Comparison of ENCODE assay signal across 8 cellular contexts in genomic region chrX:123731258-123731986, GRCh38. TPM values are rescaled to one million over a fixed set of nuclear protein-coding genes. Genes with fewer than 3 reads are reported as not detected.
DNase-seq lines count a peak whose midpoint lies in the region; ATAC-seq and TF ChIP-seq lines count a peak whose summit lies in the region.

No MANE protein-coding gene starts in this region.

- TF ChIP-seq CTCF in BJ (IDR thresholded peaks at IDR 0.05; ENCODE audit: insufficient read depth, low read depth, low read length): no peak
- no peak for TF ChIP-seq CTCF in activated CD8-positive, alpha-beta T cell treated with anti-CD3 and anti-CD28 coated beads for 36 hours (IDR thresholded peaks at IDR 0.05)
- no peak for TF ChIP-seq CTCF in glutamatergic neuron (IDR thresholded peaks at IDR 0.05; ENCODE audit: partially characterized antibody, unreplicated experiment)
- TF ChIP-seq CTCF in gastrocnemius medialis (IDR thresholded peaks at IDR 0.05 in 4 of 5, conservative IDR thresholded peaks at IDR 0.05 in 1 of 5): no peak

- H3K36me3 Mint-ChIP-seq in activated CD8-positive, alpha-beta T cell treated with anti-CD3 and anti-CD28 coated beads for 36 hours (ENCODE audit: low read depth): peaks cover 9% of the 10 kb centered on the region
- no peaks in the 10 kb centered on the region for H3K36me3 Mint-ChIP-seq in glutamatergic neuron (ENCODE audit: unreplicated experiment)

- no peaks in the 10 kb centered on the region for H3K9me3 ChIP-seq in gastrocnemius medialis

- peak overlapping the region; percentile 95 for H3K27ac Mint-ChIP-seq in activated CD8-positive, alpha-beta T cell treated with anti-CD3 and anti-CD28 coated beads for 36 hours
- peak overlapping the region; percentile 93 for H3K27ac Mint-ChIP-seq in glutamatergic neuron (ENCODE audit: unreplicated experiment)

- peaks cover 21% of the 10 kb centered on the region for H3K4me1 Mint-ChIP-seq in activated CD8-positive, alpha-beta T cell treated with anti-CD3 and anti-CD28 coated beads for 36 hours (ENCODE audit: low read depth)
- no peaks in the 10 kb centered on the region for H3K4me1 Mint-ChIP-seq in glutamatergic neuron (ENCODE audit: low read depth, unreplicated experiment)

- TF ChIP-seq POLR2A in gastrocnemius medialis (IDR thresholded peaks at IDR 0.05): no peak

- H3K4me3 Mint-ChIP-seq in activated CD8-positive, alpha-beta T cell treated with anti-CD3 and anti-CD28 coated beads for 36 hours: peak overlapping the region; percentile 92
- peak overlapping the region; percentile 97 for H3K4me3 Mint-ChIP-seq in glutamatergic neuron (ENCODE audit: unreplicated experiment)

- H3K27me3 Mint-ChIP-seq in activated CD8-positive, alpha-beta T cell treated with anti-CD3 and anti-CD28 coated beads for 36 hours: no peaks in the 10 kb centered on the region
- peaks cover 5% of the 10 kb centered on the region for H3K27me3 Mint-ChIP-seq in glutamatergic neuron (ENCODE audit: unreplicated experiment)

- peak overlapping the region; percentile 83 to 92 (median 87) for H3K27ac ChIP-seq in gastrocnemius medialis

- in situ Hi-C loops in gastrocnemius medialis (cut with MboI; ENCODE audit: low sequenced_read_pairs in 4 of 4): no loop called here

- no peaks in the 10 kb centered on the region for H3K36me3 ChIP-seq in BJ (ENCODE audit: control insufficient read depth, insufficient read depth, low read length)
- no peaks in the 10 kb centered on the region for H3K36me3 ChIP-seq in gastrocnemius medialis

- H3K27me3 ChIP-seq in BJ (ENCODE audit: control insufficient read depth, insufficient read depth, low read length) (no peaks in the 10 kb centered on the region), gastrocnemius medialis (no peaks in the 10 kb centered on the region)

- no peaks in the 10 kb centered on the region for H3K9me3 Mint-ChIP-seq in activated CD8-positive, alpha-beta T cell treated with anti-CD3 and anti-CD28 coated beads for 36 hours
- peaks cover 2% of the 10 kb centered on the region for H3K9me3 Mint-ChIP-seq in glutamatergic neuron (ENCODE audit: unreplicated experiment)

- POLR2A ChIA-PET in BJ (lab: Charles Lee): no interaction called here
- POLR2A ChIA-PET in activated CD8-positive, alpha-beta T cell treated with anti-CD3 and anti-CD28 coated beads for 36 hours (lab: Charles Lee): no interaction called here

- H3K4me3 ChIP-seq in BJ (ENCODE audit: low read depth, low read length): peak overlapping the region; percentile 74
- H3K4me3 ChIP-seq in gastrocnemius medialis: peak overlapping the region; percentile 70 to 85 (median 80)

- intact Hi-C loops in activated CD8-positive, alpha-beta T cell treated with anti-CD3 and anti-CD28 coated beads for 36 hours (cut with micrococcal nuclease): no loop called here
- intact Hi-C loops in gastrocnemius medialis (cut with DNase I; ENCODE audit: low total_unique reads): no loop called here

- peaks cover 6 to 15% of the 10 kb centered on the region in 2 donors for H3K4me1 ChIP-seq in gastrocnemius medialis

- peak; percentile 25 for ATAC-seq in activated CD8-positive, alpha-beta T cell treated with anti-CD3 and anti-CD28 coated beads for 36 hours
- ATAC-seq in gastrocnemius medialis (no peak), HG03135 (IDR thresholded peaks at IDR 0.05; ENCODE audit: unreplicated experiment) (no peak), left lobe of liver (no peak)

- CTCF ChIA-PET in BJ (lab: Yijun Ruan, JAX): interaction anchor here (1.2 kb wide), 1 partner anchor 39 kb away, joined by 3 read pairs; no protein-coding TSS in a partner anchor
- CTCF ChIA-PET in activated CD8-positive, alpha-beta T cell treated with anti-CD3 and anti-CD28 coated beads for 36 hours (lab: Charles Lee): interaction anchor here (1.2 to 1.6 kb wide), 3 partner anchors 9 to 46 kb away, joined by 3 to 4 read pairs (median 3); no protein-coding TSS in a partner anchor

- DNase-seq in BJ (ENCODE audit: low read depth) (no peak), HUDEP-2 (lab: John Stamatoyannopoulos, UW; ENCODE audit: unreplicated experiment in 76 of 76) (peak in 47 of 76 experiments; percentile 0 to 49 (median 9)), glutamatergic neuron (no peak), gastrocnemius medialis (no peak), KG1 (lab: John Stamatoyannopoulos, UW) (no peak), left lobe of liver (ENCODE audit: low spot score) (no peak)
- DNase-seq in activated CD8-positive, alpha-beta T cell treated with anti-CD3 and anti-CD28 coated beads for 36 hours: peak; percentile 56

RNA-seq across cellular contexts. Expression of gene THOC2, which starts 1.4 kb away (rescaled TPM):
- 23.8 and 44.7 TPM in 2 replicates for polyA plus RNA-seq in BJ (2011; rRNA removed)
- 14.2 and 17.6 TPM in 2 replicates for polyA minus RNA-seq in BJ (2011; rRNA and poly(A)+ RNA removed)
- total RNA-seq in activated CD8-positive, alpha-beta T cell treated with anti-CD3 and anti-CD28 coated beads for 36 hours: 10 to 100 TPM; 72.3 to 83.6 TPM
- total RNA-seq in glutamatergic neuron (ENCODE audit: unreplicated experiment) (69.5 TPM), gastrocnemius medialis (10 to 100 TPM; 18.2 to 51.6 (median 22.3) TPM), left lobe of liver (20.0 TPM)

Comparison
In these comparisons a context has a peak if more than half of its experiments do, and no peak if none do; other contexts are left out.
1. DNase-seq: peak in HUDEP-2 (47 of 76) and activated CD8-positive, alpha-beta T cell treated with anti-CD3 and anti-CD28 coated beads for 36 hours (single experiment); none in BJ (single experiment), glutamatergic neuron (single experiment), gastrocnemius medialis (0 of 2), KG1 (single experiment) and left lobe of liver (single experiment).